In the genomic region with DNA sequence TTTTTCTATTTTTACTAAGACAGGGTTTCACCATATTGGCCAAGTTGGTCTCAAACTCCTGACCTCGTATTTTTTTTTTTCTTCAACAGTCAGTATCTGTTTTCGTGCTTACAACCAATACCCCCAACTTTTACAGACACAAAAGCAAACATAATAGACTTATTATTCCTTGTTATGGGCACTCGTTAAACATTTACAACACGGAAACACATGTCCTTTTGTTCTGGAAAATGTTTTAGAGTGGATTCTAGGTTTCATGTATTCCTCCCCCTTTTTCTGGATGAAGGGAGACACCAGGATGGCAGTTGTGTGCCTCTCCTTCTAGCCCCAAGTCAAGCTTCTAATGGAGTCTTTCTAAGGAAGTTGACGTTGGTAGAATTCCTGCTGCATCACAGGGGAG, we compare ENCODE assay signal across 21 cellular contexts.
"Had no signal": no experiment of that assay in that cellular context is flagged by ENCODE, and none has a peak within 500 bp of the region (broad histone marks: within the 10 kb centered on the region; RNA-seq: fewer than 3 reads in every experiment).

No MANE protein-coding gene starts in this region.

- H3K27ac ChIP-seq: PC-9, Peyer's patch, SJCRH30, SK-N-MC had no signal

- H3K9me3 ChIP-seq: MG63, Peyer's patch, SJCRH30 had no signal

- H3K4me3 ChIP-seq: MG63, PC-9, Peyer's patch, SJCRH30, SK-N-MC had no signal

- ATAC-seq: Right ventricle myocardium inferior had no signal

- H3K4me2 ChIP-seq: PC-9 had no signal

- H3K36me3 ChIP-seq: MG63, Peyer's patch, SJCRH30 had no signal

- H3K4me1 ChIP-seq: Peyer's patch, SJCRH30 had no signal

- H2AFZ ChIP-seq: PC-9 had no signal

- DNase-seq: KBM-7; MG63; NCI-H1092; NCI-H1105 treated with DMSO at 0.1 percent for 48 hours; NCI-H1417 treated with DMSO at 0.1 percent for 48 hours; NCI-H146; NCI-H1694 treated with DMSO at 0.1 percent for 48 hours; NCI-H1930; NCI-H2081; NCI-H2107; NCI-H2227 treated with DMSO at 0.1 percent for 48 hours; NCI-H524; NCI-H69; NCI-H774; NK-92 treated with Interleukin-12 subunit alpha and Interleukin-12 subunit beta, amount 100 ng/mL, for 24 hours; PC-9; Peyer's patch; SHP77 treated with DMSO at 0.1 percent for 48 hours; SJCRH30 had no signal

- H3K27me3 ChIP-seq: MG63, Peyer's patch, SJCRH30 had no signal
